In genomic region chr20:50805349-50805684, GRCh38 we compare ENCODE assay signal across 1 cellular context.
TF ChIP-seq lines count a peak whose summit lies in the region.

No MANE protein-coding gene starts in this region.

TF ChIP-seq in GM23338, 12 proteins besides CTCF, POLR2A, EP300 and RAD21 (continued from another document):
- TF ChIP-seq ETS1 (IDR thresholded peaks at IDR 0.05) = no peak
- TF ChIP-seq NANOG (IDR thresholded peaks at IDR 0.05; ENCODE audit: borderline replicate concordance) = no peak
- TF ChIP-seq EZH2 (IDR thresholded peaks at IDR 0.05; ENCODE audit: low read depth, unreplicated experiment) = no peak
- no peak for TF ChIP-seq ZNF114 (CRISPR knock-in tag; IDR thresholded peaks at IDR 0.05)
- no peak for TF ChIP-seq ZNF462 (CRISPR knock-in tag; IDR thresholded peaks at IDR 0.05)
- no peak for TF ChIP-seq POLR2AphosphoS5 (IDR thresholded peaks at IDR 0.05; ENCODE audit: low read depth)
- TF ChIP-seq REST (IDR thresholded peaks at IDR 0.05; ENCODE audit: unreplicated experiment) = no peak
